In the genomic region with DNA sequence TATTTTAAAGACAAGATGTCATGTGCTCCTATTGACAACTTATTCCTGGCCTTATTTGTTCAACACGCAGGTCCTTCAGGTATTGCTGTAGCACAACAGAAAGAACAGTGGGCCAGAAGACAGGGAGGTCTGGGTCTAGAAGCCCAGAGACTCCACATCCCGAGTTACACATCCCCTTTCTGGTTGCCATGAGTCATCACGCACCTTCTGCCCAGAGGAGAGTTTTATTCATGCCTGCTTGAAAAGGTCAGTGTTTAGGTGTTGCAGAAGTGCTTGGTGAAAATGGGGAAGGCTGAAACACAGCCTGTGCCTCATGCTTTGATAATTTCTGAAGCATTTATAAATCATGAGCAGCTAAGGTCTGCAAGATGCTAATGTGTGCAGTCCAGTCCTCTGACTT, we compare ENCODE assay signal across 9 cellular contexts.
DNase-seq lines count a peak whose midpoint lies in the region; ATAC-seq and TF ChIP-seq lines count a peak whose summit lies in the region.
"Had no signal": no experiment of that assay in that cellular context is flagged by ENCODE, and none has a peak within 500 bp of the region (broad histone marks: within the 10 kb centered on the region; RNA-seq: fewer than 3 reads in every experiment).

No MANE protein-coding gene starts in this region.

- H3K27me3 ChIP-seq in GM23248 (replicated peaks; ENCODE audit: insufficient read depth) (no peaks in the 10 kb centered on the region), osteoblast (ENCODE audit: insufficient read depth, low read length) (no peaks in the 10 kb centered on the region)

- in situ Hi-C loops in GM23248 (cut with MboI) = no loop called here

- H4K20me1 ChIP-seq in GM23248 (ENCODE audit: insufficient read depth) (no peaks in the 10 kb centered on the region), osteoblast (ENCODE audit: insufficient read depth, low read length) (peaks cover 6% of the 10 kb centered on the region)

- TF ChIP-seq CTCF in osteoblast (IDR thresholded peaks at IDR 0.05; ENCODE audit: extremely low read depth, low read depth, low read length) = no peak

- H3K9me3 ChIP-seq in GM23248 (ENCODE audit: low read depth) (no peaks in the 10 kb centered on the region), osteoblast (ENCODE audit: low read depth, low read length) (no peaks in the 10 kb centered on the region)

- H3K36me3 ChIP-seq in GM23248 (ENCODE audit: low read depth) (no peaks in the 10 kb centered on the region; the same call in 1 of the 2 replicates), osteoblast (ENCODE audit: insufficient read depth, low read length) (no peaks in the 10 kb centered on the region)

- H2AFZ ChIP-seq in GM23248 (no peak overlapping the region), osteoblast (ENCODE audit: low read length) (no peak overlapping the region)

- DNase-seq in activated CD8-positive, alpha-beta memory T cell treated with anti-CD3 and anti-CD28 coated beads, Interleukin-2, amount 10 ng/mL, durations not matched to agents 7 days and 5 days = no peak
- DNase-seq in activated CD8-positive, alpha-beta memory T cell treated with anti-CD3 and anti-CD28 coated beads, Interleukin-2, amount 50 U/mL, for 4 hours = no peak
- DNase-seq in RPMI8226 (peak; percentile 41), GM23248 (no peak), osteoblast (ENCODE audit: insufficient read length, low spot score, missing footprints) (no peak)
- peak; percentile 74 for DNase-seq in stimulated activated naive B cell treated with anti-CD40 and anti-IgM and Interleukin-4, amounts not matched to agents 10 μg/mL and 1 μg/mL and 100 μg/mL, for 72 hours
- DNase-seq in activated effector memory CD4-positive, alpha-beta T cell treated with Interleukin-2 at 50 U/mL for 16 hours = no peak
- DNase-seq: dermis blood vessel endothelial cell had no signal

- H3K36me3 Mint-ChIP-seq in activated CD8-positive, alpha-beta memory T cell treated with anti-CD3 and anti-CD28 coated beads, Interleukin-2, amount 10 ng/mL, durations not matched to agents 7 days and 5 days = peaks cover 22% of the 10 kb centered on the region
- peaks cover 27 to 48% of the 10 kb centered on the region in 2 donors for H3K36me3 Mint-ChIP-seq in stimulated activated naive B cell treated with anti-CD40 and anti-IgM and Interleukin-4, amounts not matched to agents 10 μg/mL and 1 μg/mL and 100 μg/mL, for 72 hours

- no peak overlapping the region for H3K27ac ChIP-seq in GM23248
- no peak overlapping the region for H3K27ac ChIP-seq in osteoblast (ENCODE audit: low read depth, low read length)

- no peak overlapping the region for H3K4me2 ChIP-seq in GM23248 (ENCODE audit: unreplicated experiment)
- no peak overlapping the region for H3K4me2 ChIP-seq in osteoblast (ENCODE audit: insufficient read depth, low read length)

- H3K4me1 ChIP-seq in GM23248 (ENCODE audit: insufficient read depth) (peaks cover 7% of the 10 kb centered on the region; the same call in 1 of the 2 replicates), osteoblast (ENCODE audit: insufficient read depth, low read length) (peaks cover 9% of the 10 kb centered on the region)

- no peak overlapping the region for H3K27ac Mint-ChIP-seq in activated CD8-positive, alpha-beta memory T cell treated with anti-CD3 and anti-CD28 coated beads, Interleukin-2, amount 10 ng/mL, durations not matched to agents 7 days and 5 days
- H3K27ac Mint-ChIP-seq in stimulated activated naive B cell treated with anti-CD40 and anti-IgM and Interleukin-4, amounts not matched to agents 10 μg/mL and 1 μg/mL and 100 μg/mL, for 72 hours = peak overlapping the region; percentile 87

- no peaks in the 10 kb centered on the region; the same call in 1 of the 2 replicates for H3F3A ChIP-seq in GM23248 (ENCODE audit: insufficient read depth)

- H3K27me3 Mint-ChIP-seq in activated CD8-positive, alpha-beta memory T cell treated with anti-CD3 and anti-CD28 coated beads, Interleukin-2, amount 10 ng/mL, durations not matched to agents 7 days and 5 days = no peaks in the 10 kb centered on the region
- H3K27me3 Mint-ChIP-seq in stimulated activated naive B cell treated with anti-CD40 and anti-IgM and Interleukin-4, amounts not matched to agents 10 μg/mL and 1 μg/mL and 100 μg/mL, for 72 hours = no peaks in the 10 kb centered on the region

- H3K9me2 ChIP-seq in GM23248 (ENCODE audit: insufficient read depth) = no peaks in the 10 kb centered on the region

- peaks cover 16% of the 10 kb centered on the region for H3K79me2 ChIP-seq in GM23248 (ENCODE audit: insufficient read depth)
- H3K79me2 ChIP-seq in osteoblast (ENCODE audit: insufficient read depth, low read length) = no peaks in the 10 kb centered on the region

- H3K4me3 Mint-ChIP-seq in activated CD8-positive, alpha-beta memory T cell treated with anti-CD3 and anti-CD28 coated beads, Interleukin-2, amount 10 ng/mL, durations not matched to agents 7 days and 5 days = no peak overlapping the region
- H3K4me3 Mint-ChIP-seq in stimulated activated naive B cell treated with anti-CD40 and anti-IgM and Interleukin-4, amounts not matched to agents 10 μg/mL and 1 μg/mL and 100 μg/mL, for 72 hours = peak overlapping the region in 1 of 2 donors; percentile 7

- no peak overlapping the region for H3K9ac ChIP-seq in GM23248

- peak; percentile 76 for ATAC-seq in activated CD8-positive, alpha-beta memory T cell treated with anti-CD3 and anti-CD28 coated beads, Interleukin-2, amount 10 ng/mL, durations not matched to agents 7 days and 5 days
- ATAC-seq in HG02943 (IDR thresholded peaks at IDR 0.05; ENCODE audit: low read depth, unreplicated experiment) = peak; percentile 81
- peak; percentile 95 to 96 for ATAC-seq in stimulated activated naive B cell treated with anti-CD40 and anti-IgM and Interleukin-4, amounts not matched to agents 10 μg/mL and 1 μg/mL and 100 μg/mL, for 72 hours (replicated peaks)

- H3K4me1 Mint-ChIP-seq in activated CD8-positive, alpha-beta memory T cell treated with anti-CD3 and anti-CD28 coated beads, Interleukin-2, amount 10 ng/mL, durations not matched to agents 7 days and 5 days = peaks cover 60% of the 10 kb centered on the region
- peaks cover 38 to 69% of the 10 kb centered on the region in 2 donors for H3K4me1 Mint-ChIP-seq in stimulated activated naive B cell treated with anti-CD40 and anti-IgM and Interleukin-4, amounts not matched to agents 10 μg/mL and 1 μg/mL and 100 μg/mL, for 72 hours

- no peak overlapping the region for H3K4me3 ChIP-seq in GM23248
- no peak overlapping the region for H3K4me3 ChIP-seq in osteoblast (ENCODE audit: insufficient read depth, low read length)

- WGBS in GM23248 (ENCODE audit: low coverage in 1 of 2, low lambda C conversion rate in 2 of 2, missing lambda C conversion rate in 2 of 2), 2 experiments = 94 to 97% methylated on average over 3 of the region's 3 CpGs

- no peaks in the 10 kb centered on the region for H3K9me3 Mint-ChIP-seq in activated CD8-positive, alpha-beta memory T cell treated with anti-CD3 and anti-CD28 coated beads, Interleukin-2, amount 10 ng/mL, durations not matched to agents 7 days and 5 days (ENCODE audit: low read depth)
- peaks cover 0 to 6% of the 10 kb centered on the region in 2 donors for H3K9me3 Mint-ChIP-seq in stimulated activated naive B cell treated with anti-CD40 and anti-IgM and Interleukin-4, amounts not matched to agents 10 μg/mL and 1 μg/mL and 100 μg/mL, for 72 hours

- CTCF ChIA-PET in activated CD8-positive, alpha-beta memory T cell treated with anti-CD3 and anti-CD28 coated beads, Interleukin-2, amount 10 ng/mL, durations not matched to agents 7 days and 5 days (lab: Charles Lee) = interaction anchor here (1.3 to 2.2 kb wide), 4 partner anchors 10 to 204 kb away, joined by 3 to 8 read pairs (median 4); no protein-coding TSS in a partner anchor

Comparison
In these comparisons a context has a peak if more than half of its experiments do, and no peak if none do; other contexts are left out.
1. DNase-seq: peak in RPMI8226 (single experiment) and stimulated activated naive B cell treated with anti-CD40 and anti-IgM and Interleukin-4, amounts not matched to agents 10 μg/mL and 1 μg/mL and 100 μg/mL, for 72 hours (single experiment); none in activated CD8-positive, alpha-beta memory T cell treated with anti-CD3 and anti-CD28 coated beads, Interleukin-2, amount 10 ng/mL, durations not matched to agents 7 days and 5 days (single experiment), activated CD8-positive, alpha-beta memory T cell treated with anti-CD3 and anti-CD28 coated beads, Interleukin-2, amount 50 U/mL, for 4 hours (single experiment), GM23248 (single experiment), osteoblast (single experiment) and activated effector memory CD4-positive, alpha-beta T cell treated with Interleukin-2 at 50 U/mL for 16 hours (single experiment).
2. Peak in every context shown above with its lines, with median percentiles within 50 percentile points of each other: ATAC-seq.